ENCODE assay signal across 31 cellular contexts in genomic region chr2:201216918-201217317, GRCh38. TPM values are rescaled to one million over a fixed set of nuclear protein-coding genes. Genes with fewer than 3 reads are reported as not detected.
"Had no signal": no experiment of that assay in that cellular context is flagged by ENCODE, and none has a peak within 500 bp of the region (broad histone marks: within the 10 kb centered on the region; RNA-seq: fewer than 3 reads in every experiment).

No MANE protein-coding gene starts in this region.

- H3K4me1 Mint-ChIP-seq: neural crest cell had no signal

- H3K4me3 ChIP-seq: adrenal gland, ascending aorta, cardiac muscle cell, colonic mucosa, esophagus squamous epithelium, heart right ventricle, pancreas, prostate gland, skin epidermis, testis, transverse colon had no signal

- H3K9me3 Mint-ChIP-seq: activated B cell treated with CpG ODN at 0.5 μM for 24 hours; activated CD4-positive, alpha-beta memory T cell treated with anti-CD3 and anti-CD28 coated beads for 36 hours; activated naive CD4-positive, alpha-beta T cell treated with anti-CD3 and anti-CD28 coated beads, Interleukin-2, amount 10 ng/mL, durations not matched to agents 7 days and 5 days; brain; neural crest cell; T-helper 2 cell treated with Interferon-gamma antibody and Interleukin-4, amounts not matched to agents 5 μg/mL and 100 μg/mL, for 36 hours had no signal

- ATAC-seq: heart right ventricle, pancreas, sciatic nerve had no signal

- H3K4me1 ChIP-seq: ascending aorta, colonic mucosa, prostate gland had no signal

- H3K36me3 Mint-ChIP-seq: brain had no signal

- DNase-seq: activated B cell treated with CpG ODN at 0.5 μM for 24 hours; activated CD4-positive, alpha-beta memory T cell treated with anti-CD3 and anti-CD28 coated beads for 36 hours; activated effector memory CD4-positive, alpha-beta T cell treated with Interleukin-2 at 50 U/mL for 16 hours; activated naive CD4-positive, alpha-beta T cell treated with anti-CD3 and anti-CD28 coated beads, Interleukin-2, amount 10 ng/mL, durations not matched to agents 7 days and 5 days; activated T-cell treated with anti-CD3 and anti-CD28 coated beads, Interleukin-2, amount 50 U/mL, for 48 hours; adrenal gland; cerebellar nuclear complex; colonic mucosa; effector CD8-positive, alpha-beta T cell; esophagus squamous epithelium; foreskin melanocyte; heart right ventricle; mammary epithelial cell; nucleus accumbens; pancreas; retina; stimulated activated CD4-positive, alpha-beta T cell treated with anti-CD3 and anti-CD28 coated beads, Interleukin-12 subunit alpha, Interleukin-12 subunit beta, amount 100 ng/mL, for 4 hours; stimulated activated CD4-positive, alpha-beta T cell treated with anti-CD3 and anti-CD28 coated beads, Interleukin-4, amount 100 ng/mL, for 24 hours; stimulated activated naive CD4-positive, alpha-beta T cell; T-helper 1 cell; testis; transverse colon had no signal

- H3K4me3 Mint-ChIP-seq: activated B cell treated with CpG ODN at 0.5 μM for 24 hours; activated CD4-positive, alpha-beta memory T cell treated with anti-CD3 and anti-CD28 coated beads for 36 hours; activated naive CD4-positive, alpha-beta T cell treated with anti-CD3 and anti-CD28 coated beads, Interleukin-2, amount 10 ng/mL, durations not matched to agents 7 days and 5 days; brain; neural crest cell; T-helper 2 cell treated with Interferon-gamma antibody and Interleukin-4, amounts not matched to agents 5 μg/mL and 100 μg/mL, for 36 hours had no signal

- H3K36me3 ChIP-seq: ascending aorta, cardiac muscle cell, prostate gland had no signal

- H3K27ac Mint-ChIP-seq: activated B cell treated with CpG ODN at 0.5 μM for 24 hours; activated CD4-positive, alpha-beta memory T cell treated with anti-CD3 and anti-CD28 coated beads for 36 hours; activated naive CD4-positive, alpha-beta T cell treated with anti-CD3 and anti-CD28 coated beads, Interleukin-2, amount 10 ng/mL, durations not matched to agents 7 days and 5 days; brain; T-helper 2 cell treated with Interferon-gamma antibody and Interleukin-4, amounts not matched to agents 5 μg/mL and 100 μg/mL, for 36 hours had no signal

- H3K9me3 ChIP-seq: adrenal gland, ascending aorta, colonic mucosa, esophagus squamous epithelium, heart right ventricle, pancreas, prostate gland, testis, transverse colon had no signal

- H3K27me3 Mint-ChIP-seq: activated B cell treated with CpG ODN at 0.5 μM for 24 hours; activated CD4-positive, alpha-beta memory T cell treated with anti-CD3 and anti-CD28 coated beads for 36 hours; activated naive CD4-positive, alpha-beta T cell treated with anti-CD3 and anti-CD28 coated beads, Interleukin-2, amount 10 ng/mL, durations not matched to agents 7 days and 5 days had no signal

- H3K27ac ChIP-seq: adrenal gland, ascending aorta, cardiac muscle cell, colonic mucosa, epithelial cell of prostate, esophagus squamous epithelium, heart right ventricle, pancreas, prostate gland, skin epidermis, testis, transverse colon had no signal

- H3K27me3 ChIP-seq: adrenal gland, ascending aorta, cardiac muscle cell, colonic mucosa, esophagus squamous epithelium, heart right ventricle, pancreas, testis, transverse colon had no signal

RNA-seq across cellular contexts. Expression of gene CASP10, which starts 34.0 kb away (rescaled TPM):
- total RNA-seq: neural crest cell had no signal
